ENCODE assay signal across 6 cellular contexts in the genomic region with DNA sequence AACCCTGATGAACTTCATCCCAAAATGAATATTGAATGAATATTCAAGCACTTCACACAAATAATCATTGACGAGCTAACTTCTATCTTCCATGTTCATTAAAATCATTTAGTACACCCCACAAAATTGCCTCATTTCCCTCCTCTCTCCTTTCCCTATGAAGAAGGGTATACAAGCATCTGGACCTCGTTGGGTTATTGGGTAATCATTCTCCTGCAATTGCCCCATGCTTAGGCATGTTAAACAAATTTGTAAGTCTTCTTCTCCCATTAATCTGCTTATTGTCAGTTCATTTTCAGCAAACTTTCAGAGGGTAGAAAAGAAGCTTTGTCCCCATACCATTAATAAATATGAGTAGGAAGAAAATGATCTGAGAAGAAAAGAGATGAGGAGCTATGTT. TPM values are rescaled to one million over a fixed set of nuclear protein-coding genes. Genes with fewer than 3 reads are reported as not detected.
"Had no signal": no experiment of that assay in that cellular context is flagged by ENCODE, and none has a peak within 500 bp of the region (broad histone marks: within the 10 kb centered on the region; RNA-seq: fewer than 3 reads in every experiment).

No MANE protein-coding gene starts in this region.

- H3K4me3 ChIP-seq: GM23248, HAP-1 had no signal

- DNase-seq: GM23248, GOT3, H7, KBM-7 had no signal

RNA-seq across cellular contexts. Expression of a gene that starts 27.8 kb away (rescaled TPM):
- total RNA-seq: GM23248, H4 had no signal
